21 cellular contexts compared by ENCODE assay signal in the genomic region with DNA sequence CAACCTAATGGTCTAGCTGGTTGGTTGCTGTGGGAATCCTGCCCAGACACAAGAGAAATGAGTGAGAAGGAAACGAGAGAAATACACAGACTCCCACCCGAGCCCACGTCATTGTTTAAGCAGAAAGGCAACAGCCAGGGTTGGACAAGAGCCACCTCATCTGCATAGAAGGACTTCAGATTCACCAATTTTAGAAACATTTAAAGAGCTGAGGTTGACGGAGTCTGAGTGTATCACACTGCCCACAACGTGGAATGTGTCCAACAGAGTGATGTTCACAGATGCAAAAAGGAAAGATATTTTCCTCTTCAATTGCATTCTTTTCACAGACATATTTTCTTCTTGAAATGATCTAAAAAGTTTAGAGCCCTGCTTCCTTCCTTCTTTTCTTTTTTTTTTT.
DNase-seq lines count a peak whose midpoint lies in the region; FAIRE-seq and TF ChIP-seq lines count a peak whose summit lies in the region.
"Had no signal": no experiment of that assay in that cellular context is flagged by ENCODE, and none has a peak within 500 bp of the region (broad histone marks: within the 10 kb centered on the region; RNA-seq: fewer than 3 reads in every experiment).

No MANE protein-coding gene starts in this region.

- no peak for TF ChIP-seq CTCF in H1 (IDR thresholded peaks at IDR 0.05; ENCODE audit: control extremely low read depth in 1 of 3, insufficient read depth in 1 of 3, low read depth in 1 of 3, low read length in 3 of 3)
- TF ChIP-seq CTCF in Peyer's patch (IDR thresholded peaks at IDR 0.05), result no peak
- no peak for TF ChIP-seq CTCF in GM10266 (IDR thresholded peaks at IDR 0.05; ENCODE audit: control insufficient read depth, insufficient read depth, low read depth, missing control alignments)

- H2BK12ac ChIP-seq in H1 (ENCODE audit: low read depth, low read length), result 0 out of 2 replicates have a peak overlapping the region, but pooled peaks have one; percentile 18

- no peak overlapping the region for H3K4ac ChIP-seq in H1 (replicated peaks; ENCODE audit: insufficient read length, low read depth, low read length)

- no peaks in the 10 kb centered on the region for H4K20me1 ChIP-seq in H1 (replicated peaks in 1 of 2; ENCODE audit: control insufficient read depth in 1 of 2, insufficient read depth in 2 of 2, low read length in 2 of 2)

- H3K9me3 ChIP-seq in H1 (ENCODE audit: insufficient read depth in 2 of 2, low read depth in 1 of 2, low read length in 1 of 2) (no peaks in the 10 kb centered on the region), Peyer's patch (no peaks in the 10 kb centered on the region)
- H3K9me3 ChIP-seq: BE2C, SJSA1 had no signal

- H3K4me3 ChIP-seq in H1 (ENCODE audit: extremely low read depth in 1 of 4, insufficient read depth in 2 of 4, low read depth in 3 of 4, low read length in 4 of 4), result no peak overlapping the region
- no peak overlapping the region for H3K4me3 ChIP-seq in Peyer's patch
- H3K4me3 ChIP-seq: PC-9, SJSA1 had no signal

- FAIRE-seq in H1 (lab: Jason Lieb, UNC), result no peak
- FAIRE-seq: HepG2 had no signal

- TF ChIP-seq RAD21 in H1 (IDR thresholded peaks at IDR 0.05 in 1 of 2, conservative IDR thresholded peaks at IDR 0.05 in 1 of 2; ENCODE audit: low read depth in 2 of 2, low read length in 2 of 2), result no peak

- H2AK5ac ChIP-seq in H1 (ENCODE audit: low read depth, low read length), result no peak overlapping the region

- H3K79me1 ChIP-seq in H1 (ENCODE audit: low read depth, low read length), result no peaks in the 10 kb centered on the region

- H3K36me3 ChIP-seq in H1 (ENCODE audit: control insufficient read depth in 2 of 4, insufficient read depth in 4 of 4, low read length in 3 of 4) (no peaks in the 10 kb centered on the region), Peyer's patch (no peaks in the 10 kb centered on the region)
- H3K36me3 ChIP-seq: BE2C, SJSA1 had no signal

- POLR2A ChIA-PET in H1 (lab: Charles Lee; ENCODE audit: partially characterized antibody), result no interaction called here

- no peak overlapping the region for H2BK15ac ChIP-seq in H1 (ENCODE audit: low read length)

- TF ChIP-seq EP300 in H1 (IDR thresholded peaks at IDR 0.05; ENCODE audit: borderline replicate concordance in 1 of 2, low read depth in 2 of 2, low read length in 2 of 2), result no peak

- H3K9ac ChIP-seq in H1 (replicated peaks in 1 of 4; ENCODE audit: extremely low read depth in 1 of 4, low read depth in 3 of 4, low read length in 3 of 4), result no peak overlapping the region

- H3K18ac ChIP-seq in H1 (ENCODE audit: extremely low read depth, low read length), result no peak overlapping the region

- H2AFZ ChIP-seq in H1 (ENCODE audit: low read length), result no peak overlapping the region
- H2AFZ ChIP-seq: PC-9 had no signal

- peak; percentile 27 for DNase-seq in NCI-H1092 treated with DMSO at 0.1 percent for 48 hours (lab: John Stamatoyannopoulos, UW)
- no peak for DNase-seq in NCI-H1092 (lab: John Stamatoyannopoulos, UW)
- DNase-seq in H1 (ENCODE audit: low read depth in 1 of 2, low spot score in 2 of 2), result no peak
- DNase-seq in middle frontal gyrus (ENCODE audit: extremely low spot score, low spot score), result peak; percentile 75
- no peak for DNase-seq in Peyer's patch
- DNase-seq in NCI-H82 (lab: John Stamatoyannopoulos, UW), result no peak
- no peak for DNase-seq in ACHN
- no peak for DNase-seq in GM10266 (ENCODE audit: extremely low spot score)
- DNase-seq: BE2C; CD4-positive, CD25-positive, alpha-beta regulatory T cell; DND-41; H9; Karpas-422; NCI-H226; NCI-H510A treated with DMSO at 0.1 percent for 48 hours; PC-9; Right ventricle myocardium superior; RPMI8226 had no signal

- no peak overlapping the region for H4K91ac ChIP-seq in H1 (replicated peaks; ENCODE audit: insufficient read length, low read length)

- H3K27me3 ChIP-seq in H1 (replicated peaks in 1 of 4; ENCODE audit: control insufficient read depth in 3 of 4, extremely low read depth in 1 of 4, insufficient read depth in 3 of 4, low read length in 3 of 4) (no peaks in the 10 kb centered on the region), Peyer's patch (no peaks in the 10 kb centered on the region)
- H3K27me3 ChIP-seq: BE2C, SJSA1 had no signal

- H3K14ac ChIP-seq in H1 (ENCODE audit: insufficient read length), result no peak overlapping the region

- no peak overlapping the region for H2BK120ac ChIP-seq in H1 (replicated peaks; ENCODE audit: low read depth, low read length)

- no peak overlapping the region for H4K5ac ChIP-seq in H1 (ENCODE audit: insufficient read length, low read depth, low read length)

- H3K56ac ChIP-seq in H1 (replicated peaks; ENCODE audit: insufficient read length, low read depth, low read length), result no peak overlapping the region

- no peaks in the 10 kb centered on the region for H3K79me2 ChIP-seq in H1 (ENCODE audit: control insufficient read depth in 1 of 2, insufficient read depth in 2 of 2, low read length in 2 of 2)

- H2BK20ac ChIP-seq in H1 (ENCODE audit: low read length), result no peak overlapping the region

- TF ChIP-seq POLR2A in H1 (IDR thresholded peaks at IDR 0.05; ENCODE audit: control extremely low read depth in 1 of 2, low read depth in 2 of 2, low read length in 2 of 2) (no peak), Peyer's patch (IDR thresholded peaks at IDR 0.05) (no peak)

- H4K8ac ChIP-seq in H1 (ENCODE audit: extremely low read depth, insufficient read depth, low read length), result no peak overlapping the region

- no peaks in the 10 kb centered on the region for H3K23me2 ChIP-seq in H1 (ENCODE audit: low read depth, low read length)

- no peak overlapping the region for H3K4me2 ChIP-seq in H1 (ENCODE audit: insufficient read depth in 1 of 2, low read depth in 2 of 2, low read length in 2 of 2)
- H3K4me2 ChIP-seq: PC-9 had no signal

- H3K4me1 ChIP-seq in H1 (replicated peaks in 1 of 4; ENCODE audit: control insufficient read depth in 3 of 4, insufficient read depth in 4 of 4, low read length in 3 of 4) (peaks cover 0 to 6% (median 0%) of the 10 kb centered on the region in 4 experiments; a peak in 2 of 7 replicates), Peyer's patch (no peaks in the 10 kb centered on the region)
- H3K4me1 ChIP-seq: BE2C, SJSA1 had no signal

- in situ Hi-C loops in ACHN (cut with HindIII; ENCODE audit: low pct_ligation_motif_present, low pct_unique_long_range_greater_than_20kb, low sequenced_read_pairs), result no loop called here

- 93% methylated on average over 5 of the region's 5 CpGs; no CpG with 5 or more reads in 1 of the 2 experiments for WGBS in H1 (ENCODE audit: extremely low coverage in 1 of 2, insufficient coverage in 1 of 2, insufficient read length in 1 of 2, insufficient replicate concordance in 2 of 2, low coverage in 1 of 2, low lambda C conversion rate in 2 of 2, missing lambda C conversion rate in 1 of 2), 2 experiments

- H3K23ac ChIP-seq in H1 (ENCODE audit: insufficient read length), result no peak overlapping the region

- no peak overlapping the region for H3K27ac ChIP-seq in H1 (ENCODE audit: low read depth, low read length)
- no peak overlapping the region for H3K27ac ChIP-seq in Peyer's patch
- H3K27ac ChIP-seq: 22Rv1, PC-9, SJSA1 had no signal

- no peak overlapping the region for H2BK5ac ChIP-seq in H1 (ENCODE audit: low read depth, low read length)

- CTCF ChIA-PET in H1 (lab: Charles Lee; ENCODE audit: partially characterized antibody), result interaction anchor here (0.7 to 1.6 kb wide), 3 partner anchors 13 to 352 kb away, joined by 3 to 4 read pairs (median 3); no protein-coding TSS in a partner anchor

TF ChIP-seq in H1, 55 proteins besides CTCF, POLR2A, EP300 and RAD21:
- TF ChIP-seq GTF2F1 (IDR thresholded peaks at IDR 0.05; ENCODE audit: borderline replicate concordance, low read depth, low read length), result no peak
- TF ChIP-seq BRCA1 (IDR thresholded peaks at IDR 0.05; ENCODE audit: low read depth, low read length), result no peak
- no peak for TF ChIP-seq NANOG (IDR thresholded peaks at IDR 0.05; ENCODE audit: insufficient read depth, low read depth, low read length, poor library complexity, severe bottlenecking)
- TF ChIP-seq SIX5 (IDR thresholded peaks at IDR 0.05; ENCODE audit: low read depth, low read length), result no peak
- no peak for TF ChIP-seq CHD2 (IDR thresholded peaks at IDR 0.05; ENCODE audit: low read length)
- TF ChIP-seq CREB1 (IDR thresholded peaks at IDR 0.05), result no peak
- no peak for TF ChIP-seq MAFK (IDR thresholded peaks at IDR 0.05; ENCODE audit: low read depth, low read length)
- TF ChIP-seq PHF8 (conservative IDR thresholded peaks at IDR 0.05; ENCODE audit: low read depth, low read length), result no peak
- no peak for TF ChIP-seq JUN (IDR thresholded peaks at IDR 0.05; ENCODE audit: low read depth, low read length)
- TF ChIP-seq CBX5 (IDR thresholded peaks at IDR 0.05; ENCODE audit: low read depth, low read length), result no peak
- TF ChIP-seq FOSL1 (IDR thresholded peaks at IDR 0.05; ENCODE audit: insufficient read depth, low read depth, low read length), result no peak
- TF ChIP-seq SRF (IDR thresholded peaks at IDR 0.05; ENCODE audit: low read depth, low read length), result no peak
- TF ChIP-seq POLR2AphosphoS5 (IDR thresholded peaks at IDR 0.05; ENCODE audit: low read depth, low read length), result no peak
- TF ChIP-seq SAP30 (IDR thresholded peaks at IDR 0.05; ENCODE audit: insufficient read depth, insufficient replicate concordance, low read length), result no peak
- TF ChIP-seq BCL11A (IDR thresholded peaks at IDR 0.05; ENCODE audit: low read depth in 2 of 2, low read length in 2 of 2), result no peak
- TF ChIP-seq EGR1 (IDR thresholded peaks at IDR 0.05; ENCODE audit: borderline replicate concordance, low read depth, low read length), result no peak
- no peak for TF ChIP-seq RBBP5 (IDR thresholded peaks at IDR 0.05; ENCODE audit: borderline replicate concordance, low read depth, low read length)
- TF ChIP-seq ZNF274 (IDR thresholded peaks at IDR 0.05; ENCODE audit: borderline replicate concordance, extremely low read depth, low read length), result no peak

Comparison
In these comparisons a context has a peak if more than half of its experiments do, and no peak if none do; other contexts are left out.
1. DNase-seq: peak in NCI-H1092 treated with DMSO at 0.1 percent for 48 hours (single experiment) and middle frontal gyrus (single experiment); none in NCI-H1092 (single experiment), H1 (0 of 2), Peyer's patch (0 of 3), NCI-H82 (single experiment), ACHN (single experiment) and GM10266 (single experiment).